ENCODE assay signal across 24 cellular contexts in genomic region chr2:239101807-239102206, GRCh38.
DNase-seq lines count a peak whose midpoint lies in the region; ATAC-seq and TF ChIP-seq lines count a peak whose summit lies in the region.
"Had no signal": no experiment of that assay in that cellular context is flagged by ENCODE, and none has a peak within 500 bp of the region (broad histone marks: within the 10 kb centered on the region; RNA-seq: fewer than 3 reads in every experiment).

No MANE protein-coding gene starts in this region.

- H3K9me3 Mint-ChIP-seq in stimulated activated memory B cell treated with anti-CD40 and anti-IgM and Interleukin-4, amounts not matched to agents 10 μg/mL and 1 μg/mL and 100 μg/mL, for 72 hours, result no peaks in the 10 kb centered on the region
- H3K9me3 Mint-ChIP-seq in WTC11, result no peaks in the 10 kb centered on the region
- H3K9me3 Mint-ChIP-seq: CD14-positive monocyte; CD4-positive, CD25-positive, alpha-beta regulatory T cell; CD8-positive, alpha-beta memory T cell had no signal

- no peak overlapping the region for H3K4ac ChIP-seq in neuronal stem cell (ENCODE audit: low read length)

- H3K27ac Mint-ChIP-seq in stimulated activated memory B cell treated with anti-CD40 and anti-IgM and Interleukin-4, amounts not matched to agents 10 μg/mL and 1 μg/mL and 100 μg/mL, for 72 hours, result no peak overlapping the region
- no peak overlapping the region for H3K27ac Mint-ChIP-seq in WTC11
- H3K27ac Mint-ChIP-seq: CD4-positive, CD25-positive, alpha-beta regulatory T cell had no signal

- H3K23ac ChIP-seq in neuronal stem cell (ENCODE audit: low read depth, low read length, poor library complexity), result no peak overlapping the region

- WGBS in neuronal stem cell (ENCODE audit: extremely low coverage in 2 of 2, insufficient read length in 2 of 2, insufficient replicate concordance in 1 of 2), 2 donors, result no CpG with 5 or more reads among the region's 24 CpGs
- 95 to 97% (median 96%) methylated on average over 19 to 24 of the region's 24 CpGs for WGBS in psoas muscle, 3 donors

- POLR2A ChIA-PET in WTC11 (lab: Charles Lee), result no interaction called here

- H3K14ac ChIP-seq in neuronal stem cell (ENCODE audit: low read length), result no peak overlapping the region

- H3K4me1 ChIP-seq in neuronal stem cell (ENCODE audit: control insufficient read depth in 2 of 2, insufficient read depth in 1 of 2, low read depth in 1 of 2, low read length in 2 of 2) (peaks cover 0 to 3% of the 10 kb centered on the region in 2 donors), psoas muscle (peaks cover 24% of the 10 kb centered on the region)
- H3K4me1 ChIP-seq: BE2C had no signal

- H2BK5ac ChIP-seq in neuronal stem cell (ENCODE audit: low read length), result peak overlapping the region; percentile 62

- H3K4me3 Mint-ChIP-seq in stimulated activated memory B cell treated with anti-CD40 and anti-IgM and Interleukin-4, amounts not matched to agents 10 μg/mL and 1 μg/mL and 100 μg/mL, for 72 hours, result no peak overlapping the region
- H3K4me3 Mint-ChIP-seq in WTC11, result no peak overlapping the region
- H3K4me3 Mint-ChIP-seq: CD14-positive monocyte; CD4-positive, alpha-beta memory T cell; CD4-positive, CD25-positive, alpha-beta regulatory T cell; CD8-positive, alpha-beta memory T cell had no signal

- no peak overlapping the region for H3K9ac ChIP-seq in neuronal stem cell (ENCODE audit: low read depth, low read length, poor library complexity)

- no peak overlapping the region for H3K4me2 ChIP-seq in neuronal stem cell (ENCODE audit: insufficient read depth, low read length, poor library complexity, severe bottlenecking)
- H3K4me2 ChIP-seq: BLaER1 had no signal

- no peak overlapping the region for H2BK15ac ChIP-seq in neuronal stem cell (ENCODE audit: low read length)

- H3K4me1 Mint-ChIP-seq in stimulated activated memory B cell treated with anti-CD40 and anti-IgM and Interleukin-4, amounts not matched to agents 10 μg/mL and 1 μg/mL and 100 μg/mL, for 72 hours, result no peaks in the 10 kb centered on the region
- no peaks in the 10 kb centered on the region for H3K4me1 Mint-ChIP-seq in WTC11
- H3K4me1 Mint-ChIP-seq: CD14-positive monocyte; CD4-positive, CD25-positive, alpha-beta regulatory T cell; CD8-positive, alpha-beta memory T cell had no signal

- H3K79me1 ChIP-seq in neuronal stem cell (ENCODE audit: low read depth, low read length), result peaks cover 1% of the 10 kb centered on the region

- H3K36me3 ChIP-seq in neuronal stem cell (replicated peaks in 1 of 2; ENCODE audit: control insufficient read depth in 2 of 2, insufficient read depth in 2 of 2, low read length in 2 of 2) (peaks cover 19 to 41% of the 10 kb centered on the region in 2 donors), psoas muscle (ENCODE audit: insufficient read depth in 1 of 2, low read depth in 1 of 2) (peaks cover 0 to 89% of the 10 kb centered on the region in 2 donors)

- H3K9me3 ChIP-seq in neuronal stem cell (replicated peaks in 1 of 2; ENCODE audit: control insufficient read depth in 2 of 2, insufficient read depth in 1 of 2, low read depth in 1 of 2, low read length in 2 of 2) (no peaks in the 10 kb centered on the region), psoas muscle (no peaks in the 10 kb centered on the region)
- H3K9me3 ChIP-seq: BE2C, BLaER1 had no signal

- H2AFZ ChIP-seq in neuronal stem cell (ENCODE audit: low read length), result no peak overlapping the region

- CTCF ChIA-PET in WTC11 (lab: Charles Lee), result no interaction called here

- H3K27ac ChIP-seq in neuronal stem cell (replicated peaks; ENCODE audit: low read length) (no peak overlapping the region), psoas muscle (peak overlapping the region; percentile 83)
- H3K27ac ChIP-seq: BLaER1 had no signal

- intact Hi-C loops in psoas muscle (cut with DNase I), result no loop called here

- H3K27me3 ChIP-seq in neuronal stem cell (ENCODE audit: control insufficient read depth in 3 of 3, insufficient read depth in 3 of 3, low read depth in 1 of 3, low read length in 3 of 3) (no peaks in the 10 kb centered on the region), psoas muscle (ENCODE audit: insufficient read depth in 3 of 3, low read length in 2 of 3) (no peaks in the 10 kb centered on the region)
- H3K27me3 ChIP-seq: BE2C, BLaER1 had no signal

- H4K8ac ChIP-seq in neuronal stem cell (ENCODE audit: low read depth, low read length), result no peak overlapping the region

- no peak overlapping the region for H4K91ac ChIP-seq in neuronal stem cell (ENCODE audit: low read depth, low read length, poor library complexity)

- H3K27me3 Mint-ChIP-seq in stimulated activated memory B cell treated with anti-CD40 and anti-IgM and Interleukin-4, amounts not matched to agents 10 μg/mL and 1 μg/mL and 100 μg/mL, for 72 hours, result no peaks in the 10 kb centered on the region
- H3K27me3 Mint-ChIP-seq in WTC11 (ENCODE audit: low read depth), result no peaks in the 10 kb centered on the region
- H3K27me3 Mint-ChIP-seq: CD4-positive, alpha-beta memory T cell; CD4-positive, CD25-positive, alpha-beta regulatory T cell; CD8-positive, alpha-beta memory T cell had no signal

- DNase-seq in neuronal stem cell (ENCODE audit: low spot score), result no peak
- no peak for DNase-seq in psoas muscle
- DNase-seq in WTC11 (ENCODE audit: low spot score), result no peak
- DNase-seq in T-helper 1 cell, result no peak
- DNase-seq: 8988T; ACHN; BE2C; C1 segment of cervical spinal cord; CD4-positive, alpha-beta memory T cell; CD4-positive, CD25-positive, alpha-beta regulatory T cell; CD8-positive, alpha-beta memory T cell; COR-L47; DMS 273 treated with DMSO at 0.1 percent for 48 hours; DMS153; DMS53; DMS79; DND-41; EL; GDM1 had no signal

- no peak overlapping the region for H2BK120ac ChIP-seq in neuronal stem cell (ENCODE audit: low read depth, low read length)

- no peak overlapping the region for H3K18ac ChIP-seq in neuronal stem cell (ENCODE audit: low read length)

- H3K4me3 ChIP-seq in neuronal stem cell (ENCODE audit: low read length in 2 of 2) (no peak overlapping the region), psoas muscle (no peak overlapping the region)
- H3K4me3 ChIP-seq: BLaER1, GM12878 had no signal

- no peak overlapping the region for H2BK12ac ChIP-seq in neuronal stem cell (ENCODE audit: low read length)

- peaks cover 41% of the 10 kb centered on the region for H3K36me3 Mint-ChIP-seq in stimulated activated memory B cell treated with anti-CD40 and anti-IgM and Interleukin-4, amounts not matched to agents 10 μg/mL and 1 μg/mL and 100 μg/mL, for 72 hours
- peaks cover 4% of the 10 kb centered on the region; the same call in 1 of the 2 replicates for H3K36me3 Mint-ChIP-seq in WTC11

- TF ChIP-seq CTCF in psoas muscle (IDR thresholded peaks at IDR 0.05), result no peak
- TF ChIP-seq CTCF in WTC11 (IDR thresholded peaks at IDR 0.05), result no peak

- ATAC-seq in psoas muscle, result no peak
- peak; percentile 31 for ATAC-seq in stimulated activated memory B cell treated with anti-CD40 and anti-IgM and Interleukin-4, amounts not matched to agents 10 μg/mL and 1 μg/mL and 100 μg/mL, for 72 hours
- no peak for ATAC-seq in WTC11
- no peak for ATAC-seq in GM21717 (IDR thresholded peaks at IDR 0.05; ENCODE audit: unreplicated experiment)
- ATAC-seq: GM12878 had no signal

- no peak overlapping the region for H2AK5ac ChIP-seq in neuronal stem cell (ENCODE audit: low read depth, low read length)

TF ChIP-seq in WTC11, 78 proteins besides CTCF, POLR2A, EP300 and RAD21 (continues in another document):
- no peak for TF ChIP-seq ERG (CRISPR knock-in tag; IDR thresholded peaks at IDR 0.05)
- TF ChIP-seq, protein P1, sequence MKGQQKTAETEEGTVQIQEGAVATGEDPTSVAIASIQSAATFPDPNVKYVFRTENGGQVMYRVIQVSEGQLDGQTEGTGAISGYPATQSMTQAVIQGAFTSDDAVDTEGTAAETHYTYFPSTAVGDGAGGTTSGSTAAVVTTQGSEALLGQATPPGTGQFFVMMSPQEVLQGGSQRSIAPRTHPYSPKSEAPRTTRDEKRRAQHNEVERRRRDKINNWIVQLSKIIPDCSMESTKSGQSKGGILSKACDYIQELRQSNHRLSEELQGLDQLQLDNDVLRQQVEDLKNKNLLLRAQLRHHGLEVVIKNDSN (CRISPR knock-in tag; IDR thresholded peaks at IDR 0.05), result no peak
- no peak for TF ChIP-seq HMGXB4 (CRISPR knock-in tag; IDR thresholded peaks at IDR 0.05)
- no peak for TF ChIP-seq OVOL2 (CRISPR knock-in tag; IDR thresholded peaks at IDR 0.05; ENCODE audit: borderline replicate concordance)
- no peak for TF ChIP-seq MYBL2 (CRISPR knock-in tag; IDR thresholded peaks at IDR 0.05)
- TF ChIP-seq EMX1 (CRISPR knock-in tag; IDR thresholded peaks at IDR 0.05), result no peak
- no peak for TF ChIP-seq NR3C1 (CRISPR knock-in tag; conservative IDR thresholded peaks at IDR 0.05; ENCODE audit: low read depth)
